26 cellular contexts compared by ENCODE assay signal in genomic region chr5:68802430-68802829, GRCh38.
"Had no signal": no experiment of that assay in that cellular context is flagged by ENCODE, and none has a peak within 500 bp of the region (broad histone marks: within the 10 kb centered on the region; RNA-seq: fewer than 3 reads in every experiment).

No MANE protein-coding gene starts in this region.

- H3K27ac ChIP-seq: brain microvascular endothelial cell, coronary artery, dorsolateral prefrontal cortex, WERI-Rb-1 had no signal

- H3K36me3 ChIP-seq: brain microvascular endothelial cell, WERI-Rb-1 had no signal

- ATAC-seq: activated CD4-positive, CD25-positive, alpha-beta regulatory T cell treated with anti-CD3 and anti-CD28 coated beads, Interleukin-2, amount 50 U/mL, for 24 hours; activated CD8-positive, alpha-beta T cell treated with anti-CD3 and anti-CD28 coated beads for 36 hours; activated T-cell treated with anti-CD3 and anti-CD28 coated beads, Interleukin-2, amount 50 U/mL, for 4 hours; activated T-helper 17 cell treated with anti-CD3 and anti-CD28 coated beads, Interleukin-2, amount 50 U/mL, for 72 hours; esophagus mucosa; T-cell had no signal

- H3K27me3 ChIP-seq: brain microvascular endothelial cell, dorsolateral prefrontal cortex had no signal

- DNase-seq: activated B cell treated with CpG ODN at 0.5 μM for 24 hours; activated CD4-positive, alpha-beta T cell treated with anti-CD3 and anti-CD28 coated beads for 48 hours; activated CD4-positive, alpha-beta T cell treated with anti-CD3 and anti-CD28 coated beads, Interleukin-2, amount 50 U/mL, for 1 hour; activated CD4-positive, alpha-beta T cell treated with anti-CD3 and anti-CD28 coated beads, Interleukin-2, amount 50 U/mL, for 48 hours; activated CD8-positive, alpha-beta memory T cell treated with anti-CD3 and anti-CD28 coated beads for 24 hours; activated CD8-positive, alpha-beta T cell treated with anti-CD3 and anti-CD28 coated beads for 36 hours; activated effector memory CD4-positive, alpha-beta T cell treated with Interleukin-2 at 50 U/mL for 16 hours; activated gamma-delta T cell treated with Interleukin-2 at 50 U/mL for 16 hours; activated naive CD4-positive, alpha-beta T cell treated with anti-CD3 and anti-CD28 coated beads, Interleukin-2, amount 50 U/mL, for 16 hours; activated naive CD4-positive, alpha-beta T cell treated with Interleukin-2 at 50 U/mL for 16 hours; activated T-cell treated with anti-CD3 and anti-CD28 coated beads, Interleukin-2, amount 50 U/mL, for 4 hours; amniotic stem cell; anterior cingulate cortex; brain microvascular endothelial cell; dorsolateral prefrontal cortex; effector memory CD4-positive, alpha-beta T cell; endodermal cell; foreskin fibroblast; SW 1271; T-cell; T-helper 9 cell; WERI-Rb-1 had no signal

- H3K4me3 ChIP-seq: coronary artery, dorsolateral prefrontal cortex had no signal
